In genomic region chr4:151193414-151193813, GRCh38 we compare ENCODE assay signal across 9 cellular contexts.
"Had no signal": no experiment of that assay in that cellular context is flagged by ENCODE, and none has a peak within 500 bp of the region (broad histone marks: within the 10 kb centered on the region; RNA-seq: fewer than 3 reads in every experiment).

No MANE protein-coding gene starts in this region.

- H3K36me3 Mint-ChIP-seq: IgD-negative memory B cell had no signal

- DNase-seq: GOT3, H7, KG1 had no signal

- H3K9me3 ChIP-seq: HAP-1 had no signal

- ATAC-seq: HCT116, HepG2 had no signal

- H3K4me1 ChIP-seq: HAP-1 had no signal

- FAIRE-seq: HepG2 had no signal

- H3K27ac ChIP-seq: HL-60 had no signal

- H3K27ac Mint-ChIP-seq: HFFc6, IgD-negative memory B cell had no signal

- H3K36me3 ChIP-seq: HAP-1 had no signal

- H3K4me3 Mint-ChIP-seq: HFFc6, IgD-negative memory B cell had no signal

- H3K4me3 ChIP-seq: HAP-1 had no signal

- H3K4me1 Mint-ChIP-seq: IgD-negative memory B cell had no signal

- H3K9me3 Mint-ChIP-seq: HFFc6 had no signal

- H3K27me3 Mint-ChIP-seq: IgD-negative memory B cell had no signal
